20 cellular contexts compared by ENCODE assay signal in genomic region chr1:94070746-94071318, GRCh38. TPM values are rescaled to one million over a fixed set of nuclear protein-coding genes. Genes with fewer than 3 reads are reported as not detected.
A peak's percentile ranks its signal among the peaks of the same experiment; 100 is the strongest.
DNase-seq lines count a peak whose midpoint lies in the region; ATAC-seq and TF ChIP-seq lines count a peak whose summit lies in the region.
"Had no signal": no experiment of that assay in that cellular context is flagged by ENCODE, and none has a peak within 500 bp of the region (broad histone marks: within the 10 kb centered on the region; RNA-seq: fewer than 3 reads in every experiment).

No MANE protein-coding gene starts in this region.

- peaks cover 9% of the 10 kb centered on the region for H3F3A ChIP-seq in smooth muscle cell (ENCODE audit: low read depth)

- POLR2A ChIA-PET in HCT116 (lab: Charles Lee), result interaction anchor here (1.5 kb wide), 1 partner anchor 157 kb away, joined by 3 read pairs; no protein-coding TSS in a partner anchor

- no peak for TF ChIP-seq POLR2A in HCT116 (IDR thresholded peaks at IDR 0.05; ENCODE audit: borderline replicate concordance, extremely low read depth, insufficient read depth, insufficient read length)

- no peak overlapping the region for H3K4me3 ChIP-seq in HCT116 (replicated peaks in 1 of 2; ENCODE audit: low read depth in 1 of 2, low read length in 2 of 2)
- no peak overlapping the region for H3K4me3 ChIP-seq in smooth muscle cell
- H3K4me3 ChIP-seq: gastroesophageal sphincter, HAP-1, MG63, suprapubic skin had no signal

- H3K4me1 ChIP-seq in HCT116 (ENCODE audit: control insufficient read depth in 1 of 2, insufficient read depth in 2 of 2, low read length in 2 of 2), result peaks cover 34 to 42% of the 10 kb centered on the region in 2 experiments
- H3K4me1 ChIP-seq in smooth muscle cell (ENCODE audit: low read depth), result peaks cover 29% of the 10 kb centered on the region
- H3K4me1 ChIP-seq: HAP-1, suprapubic skin had no signal

- H4K20me1 ChIP-seq in HCT116 (ENCODE audit: insufficient read depth) (no peaks in the 10 kb centered on the region), smooth muscle cell (ENCODE audit: low read depth) (no peaks in the 10 kb centered on the region)

- no TSS peak for BruUV-seq in HCT116 (replicated peaks; lab: Mats Ljungman, UMichigan)

- CTCF ChIA-PET in HCT116 (lab: Charles Lee), result interaction anchor here (1.1 to 1.9 kb wide), 4 partner anchors 8 to 265 kb away, joined by 3 to 7 read pairs (median 4); no protein-coding TSS in a partner anchor

- H3K27ac ChIP-seq in HCT116 (ENCODE audit: low read depth, low read length) (peak overlapping the region; percentile 17; the same call in 1 of the 2 replicates), smooth muscle cell (ENCODE audit: low read depth) (no peak overlapping the region)
- H3K27ac ChIP-seq: suprapubic skin had no signal

- no peaks in the 10 kb centered on the region for H3K9me3 Mint-ChIP-seq in nephron
- no peaks in the 10 kb centered on the region for H3K9me3 Mint-ChIP-seq in type B pancreatic cell
- H3K9me3 Mint-ChIP-seq: central memory CD8-positive, alpha-beta T cell; T-cell had no signal

- no peak overlapping the region for H3K4me2 ChIP-seq in HCT116 (ENCODE audit: low read length)
- no peak overlapping the region for H3K4me2 ChIP-seq in smooth muscle cell

- RAD21 ChIA-PET in HCT116 (lab: Charles Lee; ENCODE audit: low non-redundant PET in 1 of 2, low total read pairs in 2 of 2, uncharacterized antibody in 2 of 2, unreplicated experiment in 2 of 2), result no interaction called here

- H3K36me3 ChIP-seq in HCT116 (ENCODE audit: control insufficient read depth in 1 of 2, insufficient read depth in 2 of 2, low read length in 2 of 2) (no peaks in the 10 kb centered on the region), smooth muscle cell (ENCODE audit: low read depth) (no peaks in the 10 kb centered on the region)
- H3K36me3 ChIP-seq: gastroesophageal sphincter, HAP-1, MG63, suprapubic skin had no signal

- peak overlapping the region in 1 of 3 experiments; percentile 16 for H3K4me3 Mint-ChIP-seq in nephron
- no peak overlapping the region for H3K4me3 Mint-ChIP-seq in type B pancreatic cell
- H3K4me3 Mint-ChIP-seq: central memory CD8-positive, alpha-beta T cell; T-cell had no signal

- H3K27me3 Mint-ChIP-seq in nephron (ENCODE audit: low read depth) (no peaks in the 10 kb centered on the region), type B pancreatic cell (no peaks in the 10 kb centered on the region)

- H3K27ac Mint-ChIP-seq in nephron, result peak overlapping the region; percentile 86 to 91 (median 91)
- peak overlapping the region; percentile 3 for H3K27ac Mint-ChIP-seq in type B pancreatic cell
- H3K27ac Mint-ChIP-seq: T-cell had no signal

- H3K9ac ChIP-seq in HCT116 (ENCODE audit: low read length), result no peak overlapping the region
- H3K9ac ChIP-seq in smooth muscle cell (ENCODE audit: low read depth), result no peak overlapping the region

- H3K9me3 ChIP-seq in HCT116 (ENCODE audit: control insufficient read depth in 1 of 2, insufficient read depth in 1 of 2, low read depth in 1 of 2, low read length in 2 of 2) (no peaks in the 10 kb centered on the region), smooth muscle cell (replicated peaks; ENCODE audit: low read depth) (no peaks in the 10 kb centered on the region)
- H3K9me3 ChIP-seq: gastroesophageal sphincter, HAP-1, MG63, suprapubic skin had no signal

- no peak for ATAC-seq in HCT116
- ATAC-seq in GM19023 (IDR thresholded peaks at IDR 0.05; ENCODE audit: unreplicated experiment), result no peak
- ATAC-seq: esophagus mucosa, gastroesophageal sphincter, T-cell had no signal

- H3K36me3 Mint-ChIP-seq in nephron (ENCODE audit: low read depth) (no peaks in the 10 kb centered on the region), type B pancreatic cell (no peaks in the 10 kb centered on the region)
- H3K36me3 Mint-ChIP-seq: T-cell had no signal

- H3K79me2 ChIP-seq in HCT116 (ENCODE audit: insufficient read depth, low read length), result no peaks in the 10 kb centered on the region
- H3K79me2 ChIP-seq in smooth muscle cell (ENCODE audit: low read depth), result no peaks in the 10 kb centered on the region

- H3K27me3 ChIP-seq in HCT116 (ENCODE audit: insufficient read depth, low read length) (no peaks in the 10 kb centered on the region), smooth muscle cell (ENCODE audit: low read depth) (no peaks in the 10 kb centered on the region)
- H3K27me3 ChIP-seq: gastroesophageal sphincter, MG63, suprapubic skin had no signal

- no peak for DNase-seq in HCT116 (ENCODE audit: low read depth, low spot score)
- peak; percentile 95 for DNase-seq in SK-N-DZ (ENCODE audit: low spot score)
- no peak for DNase-seq in type B pancreatic cell (ENCODE audit: extremely low spot score, unreplicated experiment)
- DNase-seq in smooth muscle cell (lab: John Stamatoyannopoulos, UW; ENCODE audit: unreplicated experiment), result no peak
- no peak for DNase-seq in H4 (ENCODE audit: low spot score)
- DNase-seq: activated CD4-positive, alpha-beta T cell treated with anti-CD3 and anti-CD28 coated beads, Interleukin-2, amount 50 U/mL, for 48 hours; activated gamma-delta T cell treated with Interleukin-2 at 50 U/mL for 16 hours; activated T-cell treated with anti-CD3 and anti-CD28 coated beads for 4 hours; amniotic stem cell; MG63; NCI-H146; NCI-H345; T-cell had no signal

- H2AFZ ChIP-seq in HCT116 (ENCODE audit: low read depth, low read length, poor library complexity, severe bottlenecking), result no peak overlapping the region
- no peak overlapping the region for H2AFZ ChIP-seq in smooth muscle cell (ENCODE audit: low read depth)

- no peaks in the 10 kb centered on the region for H3K9me2 ChIP-seq in HCT116 (ENCODE audit: insufficient read depth)

- TF ChIP-seq CTCF in HCT116 (IDR thresholded peaks at IDR 0.05 in 2 of 3, conservative IDR thresholded peaks at IDR 0.05 in 1 of 3; ENCODE audit: borderline replicate concordance in 1 of 3, insufficient read depth in 1 of 3, low read depth in 2 of 3, low read length in 2 of 3) (no peak), nephron (IDR thresholded peaks at IDR 0.05; ENCODE audit: unreplicated experiment in 3 of 3) (no peak), type B pancreatic cell (conservative IDR thresholded peaks at IDR 0.05) (no peak), smooth muscle cell (IDR thresholded peaks at IDR 0.05; ENCODE audit: borderline replicate concordance, insufficient read depth, poor library complexity, severe bottlenecking) (no peak)

- intact Hi-C loops in HCT116 (cut with micrococcal nuclease), result no loop called here

- H3K4me1 Mint-ChIP-seq in nephron (peaks cover 57% of the 10 kb centered on the region), type B pancreatic cell (ENCODE audit: unreplicated experiment) (peaks cover 36% of the 10 kb centered on the region)
- H3K4me1 Mint-ChIP-seq: central memory CD8-positive, alpha-beta T cell had no signal

- TF ChIP-seq RAD21 in HCT116 (IDR thresholded peaks at IDR 0.05; ENCODE audit: low read depth), result no peak

- WGBS in smooth muscle cell (ENCODE audit: low lambda C conversion rate), result 55% methylated on average over 4 of the region's 4 CpGs

TF ChIP-seq in HCT116, 20 proteins besides CTCF, POLR2A, EP300 and RAD21 (continues in another document):
- no peak for TF ChIP-seq SRF (IDR thresholded peaks at IDR 0.05; ENCODE audit: low read depth)
- TF ChIP-seq CEBPB (IDR thresholded peaks at IDR 0.05; ENCODE audit: low read depth), result no peak
- TF ChIP-seq SP1 (IDR thresholded peaks at IDR 0.05; ENCODE audit: low read depth), result no peak
- TF ChIP-seq ZNF274 (IDR thresholded peaks at IDR 0.05; ENCODE audit: low read depth, low read length), result no peak
- TF ChIP-seq YY1 (IDR thresholded peaks at IDR 0.05; ENCODE audit: extremely low read depth, insufficient replicate concordance, low read depth, low read length), result no peak
- TF ChIP-seq POLR2AphosphoS5 (IDR thresholded peaks at IDR 0.05; ENCODE audit: low read depth, low read length), result no peak
- TF ChIP-seq SIN3A (IDR thresholded peaks at IDR 0.05; ENCODE audit: low read depth), result no peak
- no peak for TF ChIP-seq ZBTB33 (IDR thresholded peaks at IDR 0.05; ENCODE audit: extremely low read depth, insufficient replicate concordance, low read length)
- TF ChIP-seq FOSL1 (IDR thresholded peaks at IDR 0.05; ENCODE audit: low read depth), result no peak

RNA-seq across cellular contexts. Expression of gene ABCA4, which starts 50.1 kb away (rescaled TPM):
- total RNA-seq in HCT116 (2021; ENCODE audit: unreplicated experiment) (0.22 TPM), type B pancreatic cell (ENCODE audit: low replicate concordance) (3.2 and 6.4 TPM in 2 replicates), smooth muscle cell (0.99 and 1.5 TPM in 2 replicates)
- polyA plus RNA-seq in HCT116 (2012), result 0.22 and 0.39 TPM in 2 replicates
- polyA plus RNA-seq in SK-N-DZ (2014; cell fraction: cytosol; rRNA removed), result 0.58 and 1.2 TPM in 2 replicates
- 1.7 and 2.0 TPM in 2 replicates for polyA plus RNA-seq in SK-N-DZ (2014; cell fraction: nucleus; rRNA removed)
- polyA plus RNA-seq in smooth muscle cell, result 0.46 and 1.6 TPM in 2 replicates
- 1.0 and 1.1 TPM in 2 replicates for total RNA-seq in H4 (2014; rRNA removed; shearing (Covaris generic))
- total RNA-seq: T-cell had no signal
